In genomic region chr3:7263347-7264195, GRCh38 we compare ENCODE assay signal across 17 cellular contexts.
A peak's percentile ranks its signal among the peaks of the same experiment; 100 is the strongest.
DNase-seq lines count a peak whose midpoint lies in the region; ATAC-seq, FAIRE-seq and TF ChIP-seq lines count a peak whose summit lies in the region.
"Had no signal": no experiment of that assay in that cellular context is flagged by ENCODE, and none has a peak within 500 bp of the region (broad histone marks: within the 10 kb centered on the region; RNA-seq: fewer than 3 reads in every experiment).

No MANE protein-coding gene starts in this region.

- POLR2A ChIA-PET in H1 (lab: Charles Lee; ENCODE audit: partially characterized antibody): no interaction called here
- POLR2A ChIA-PET in activated CD4-positive, alpha-beta memory T cell treated with anti-CD3 and anti-CD28 coated beads, Interleukin-2, amount 10 ng/mL, durations not matched to agents 7 days and 5 days (lab: Charles Lee): no interaction called here

- TF ChIP-seq POLR2A in H1 (IDR thresholded peaks at IDR 0.05; ENCODE audit: control extremely low read depth in 1 of 2, low read depth in 2 of 2, low read length in 2 of 2): no peak

- no peaks in the 10 kb centered on the region for H3K79me2 ChIP-seq in H1 (ENCODE audit: control insufficient read depth in 1 of 2, insufficient read depth in 2 of 2, low read length in 2 of 2)

- H3K4me3 ChIP-seq in right atrium auricular region: no peak overlapping the region
- no peak overlapping the region for H3K4me3 ChIP-seq in H1 (ENCODE audit: extremely low read depth in 1 of 4, insufficient read depth in 2 of 4, low read depth in 3 of 4, low read length in 4 of 4)
- H3K4me3 ChIP-seq: GM12878, HAP-1 had no signal

- no peak overlapping the region for H3K9ac ChIP-seq in H1 (replicated peaks in 1 of 4; ENCODE audit: extremely low read depth in 1 of 4, low read depth in 3 of 4, low read length in 3 of 4)

- H3K27ac Mint-ChIP-seq in activated CD4-positive, alpha-beta memory T cell treated with anti-CD3 and anti-CD28 coated beads, Interleukin-2, amount 10 ng/mL, durations not matched to agents 7 days and 5 days: no peak overlapping the region
- H3K27ac Mint-ChIP-seq in activated T-helper 17 cell treated with anti-CD3 and anti-CD28 coated beads, Interleukin-2, amount 50 U/mL, for 72 hours: no peak overlapping the region
- H3K27ac Mint-ChIP-seq: CD4-positive, CD25-positive, alpha-beta regulatory T cell; CD8-positive, alpha-beta memory T cell had no signal

- H3K4me1 ChIP-seq in right atrium auricular region (peaks cover 0 to 3% of the 10 kb centered on the region in 2 donors), H1 (replicated peaks in 1 of 4; ENCODE audit: control insufficient read depth in 3 of 4, insufficient read depth in 4 of 4, low read length in 3 of 4) (no peaks in the 10 kb centered on the region)
- H3K4me1 ChIP-seq: BE2C, HAP-1 had no signal

- no peak for TF ChIP-seq RAD21 in H1 (IDR thresholded peaks at IDR 0.05 in 1 of 2, conservative IDR thresholded peaks at IDR 0.05 in 1 of 2; ENCODE audit: low read depth in 2 of 2, low read length in 2 of 2)

- H3K4me3 Mint-ChIP-seq in activated CD4-positive, alpha-beta memory T cell treated with anti-CD3 and anti-CD28 coated beads, Interleukin-2, amount 10 ng/mL, durations not matched to agents 7 days and 5 days: no peak overlapping the region
- no peak overlapping the region for H3K4me3 Mint-ChIP-seq in activated T-helper 17 cell treated with anti-CD3 and anti-CD28 coated beads, Interleukin-2, amount 50 U/mL, for 72 hours
- H3K4me3 Mint-ChIP-seq: CD4-positive, CD25-positive, alpha-beta regulatory T cell; CD8-positive, alpha-beta memory T cell had no signal

- ATAC-seq in left cardiac atrium: peak; percentile 51 to 60
- ATAC-seq in sciatic nerve: peak; percentile 24
- no peak for ATAC-seq in activated T-helper 17 cell treated with anti-CD3 and anti-CD28 coated beads, Interleukin-2, amount 50 U/mL, for 72 hours (replicated peaks)
- ATAC-seq: GM12878 had no signal

- 97% methylated on average over 13 of the region's 13 CpGs; no CpG with 5 or more reads in 1 of the 2 experiments for WGBS in H1 (ENCODE audit: extremely low coverage in 1 of 2, insufficient coverage in 1 of 2, insufficient read length in 1 of 2, insufficient replicate concordance in 2 of 2, low coverage in 1 of 2, low lambda C conversion rate in 2 of 2, missing lambda C conversion rate in 1 of 2), 2 experiments

- no peaks in the 10 kb centered on the region for H3K27me3 Mint-ChIP-seq in activated CD4-positive, alpha-beta memory T cell treated with anti-CD3 and anti-CD28 coated beads, Interleukin-2, amount 10 ng/mL, durations not matched to agents 7 days and 5 days
- peaks cover 3% of the 10 kb centered on the region for H3K27me3 Mint-ChIP-seq in activated T-helper 17 cell treated with anti-CD3 and anti-CD28 coated beads, Interleukin-2, amount 50 U/mL, for 72 hours
- H3K27me3 Mint-ChIP-seq: CD4-positive, CD25-positive, alpha-beta regulatory T cell; CD8-positive, alpha-beta memory T cell had no signal

- no peak for TF ChIP-seq CTCF in right atrium auricular region (IDR thresholded peaks at IDR 0.05)
- no peak for TF ChIP-seq CTCF in H1 (IDR thresholded peaks at IDR 0.05; ENCODE audit: control extremely low read depth in 1 of 3, insufficient read depth in 1 of 3, low read depth in 1 of 3, low read length in 3 of 3)

- peak overlapping the region; percentile 85 for H4K8ac ChIP-seq in H1 (ENCODE audit: extremely low read depth, insufficient read depth, low read length)

- no peak overlapping the region for H3K18ac ChIP-seq in H1 (ENCODE audit: extremely low read depth, low read length)

- no peaks in the 10 kb centered on the region for H3K79me1 ChIP-seq in H1 (ENCODE audit: low read depth, low read length)

- H2BK20ac ChIP-seq in H1 (ENCODE audit: low read length): no peak overlapping the region

- H4K20me1 ChIP-seq in H1 (replicated peaks in 1 of 2; ENCODE audit: control insufficient read depth in 1 of 2, insufficient read depth in 2 of 2, low read length in 2 of 2): no peaks in the 10 kb centered on the region

- H2BK5ac ChIP-seq in H1 (ENCODE audit: low read depth, low read length): no peak overlapping the region

- no peak overlapping the region for H4K5ac ChIP-seq in H1 (ENCODE audit: insufficient read length, low read depth, low read length)

- FAIRE-seq in H1 (lab: Jason Lieb, UNC): no peak
- FAIRE-seq: GM12878 had no signal

- DNase-seq in left cardiac atrium (no peak), right atrium auricular region (ENCODE audit: low spot score) (no peak), H1 (ENCODE audit: low read depth in 1 of 2, low spot score in 2 of 2) (no peak), left kidney (ENCODE audit: low read depth, low spot score) (peak; percentile 2), sciatic nerve (ENCODE audit: low spot score) (no peak)
- DNase-seq in activated CD4-positive, alpha-beta memory T cell treated with anti-CD3 and anti-CD28 coated beads, Interleukin-2, amount 10 ng/mL, durations not matched to agents 7 days and 5 days: no peak
- DNase-seq: BE2C; CD4-positive, CD25-positive, alpha-beta regulatory T cell; CD8-positive, alpha-beta memory T cell; COR-L47; DMS 273 treated with DMSO at 0.1 percent for 48 hours; DMS53; DND-41; EL had no signal

- no peak overlapping the region for H2BK120ac ChIP-seq in H1 (replicated peaks; ENCODE audit: low read depth, low read length)

- H3K27ac ChIP-seq in right atrium auricular region (no peak overlapping the region), H1 (ENCODE audit: low read depth, low read length) (no peak overlapping the region)

- no peak for TF ChIP-seq EP300 in H1 (IDR thresholded peaks at IDR 0.05; ENCODE audit: borderline replicate concordance in 1 of 2, low read depth in 2 of 2, low read length in 2 of 2)

- H2BK12ac ChIP-seq in H1 (ENCODE audit: low read depth, low read length): no peak overlapping the region

- H3K23ac ChIP-seq in H1 (ENCODE audit: insufficient read length): no peak overlapping the region

- H3K36me3 Mint-ChIP-seq in activated CD4-positive, alpha-beta memory T cell treated with anti-CD3 and anti-CD28 coated beads, Interleukin-2, amount 10 ng/mL, durations not matched to agents 7 days and 5 days (ENCODE audit: low read depth): no peaks in the 10 kb centered on the region
- H3K36me3 Mint-ChIP-seq in activated T-helper 17 cell treated with anti-CD3 and anti-CD28 coated beads, Interleukin-2, amount 50 U/mL, for 72 hours (ENCODE audit: low read depth): no peaks in the 10 kb centered on the region
- H3K36me3 Mint-ChIP-seq: CD4-positive, CD25-positive, alpha-beta regulatory T cell; CD8-positive, alpha-beta memory T cell had no signal

- H3K23me2 ChIP-seq in H1 (ENCODE audit: low read depth, low read length): no peaks in the 10 kb centered on the region

- no peak overlapping the region for H3K4me2 ChIP-seq in H1 (ENCODE audit: insufficient read depth in 1 of 2, low read depth in 2 of 2, low read length in 2 of 2)

- H2AFZ ChIP-seq in H1 (ENCODE audit: low read length): no peak overlapping the region

- no peak overlapping the region for H3K4ac ChIP-seq in H1 (replicated peaks; ENCODE audit: insufficient read length, low read depth, low read length)

- H2AK5ac ChIP-seq in H1 (ENCODE audit: low read depth, low read length): no peak overlapping the region

- H3K27me3 ChIP-seq in right atrium auricular region (no peaks in the 10 kb centered on the region), H1 (replicated peaks in 1 of 4; ENCODE audit: control insufficient read depth in 3 of 4, extremely low read depth in 1 of 4, insufficient read depth in 3 of 4, low read length in 3 of 4) (no peaks in the 10 kb centered on the region)
- H3K27me3 ChIP-seq: BE2C had no signal

- H3K14ac ChIP-seq in H1 (ENCODE audit: insufficient read length): no peak overlapping the region

- no peak overlapping the region for H4K91ac ChIP-seq in H1 (replicated peaks; ENCODE audit: insufficient read length, low read length)

- no peak overlapping the region for H3K56ac ChIP-seq in H1 (replicated peaks; ENCODE audit: insufficient read length, low read depth, low read length)

- H2BK15ac ChIP-seq in H1 (ENCODE audit: low read length): no peak overlapping the region

- CTCF ChIA-PET in H1 (lab: Charles Lee; ENCODE audit: partially characterized antibody): interaction anchor here (0.7 kb wide), 1 partner anchor 1039 kb away, joined by 3 read pairs; no protein-coding TSS in a partner anchor
- CTCF ChIA-PET in activated CD4-positive, alpha-beta memory T cell treated with anti-CD3 and anti-CD28 coated beads, Interleukin-2, amount 10 ng/mL, durations not matched to agents 7 days and 5 days (lab: Charles Lee): no interaction called here

- no peaks in the 10 kb centered on the region for H3K9me3 ChIP-seq in right atrium auricular region
- peaks cover 0 to 13% of the 10 kb centered on the region in 2 experiments; a peak in 2 of 4 replicates for H3K9me3 ChIP-seq in H1 (ENCODE audit: insufficient read depth in 2 of 2, low read depth in 1 of 2, low read length in 1 of 2)
- H3K9me3 ChIP-seq: BE2C, HAP-1 had no signal

- intact Hi-C loops in left cardiac atrium (cut with DNase I): no loop called here
- intact Hi-C loops in sciatic nerve (cut with DNase I): no loop called here

- no peaks in the 10 kb centered on the region for H3K4me1 Mint-ChIP-seq in activated CD4-positive, alpha-beta memory T cell treated with anti-CD3 and anti-CD28 coated beads, Interleukin-2, amount 10 ng/mL, durations not matched to agents 7 days and 5 days
- no peaks in the 10 kb centered on the region for H3K4me1 Mint-ChIP-seq in activated T-helper 17 cell treated with anti-CD3 and anti-CD28 coated beads, Interleukin-2, amount 50 U/mL, for 72 hours
- H3K4me1 Mint-ChIP-seq: CD4-positive, CD25-positive, alpha-beta regulatory T cell; CD8-positive, alpha-beta memory T cell had no signal

- H3K9me3 Mint-ChIP-seq in activated CD4-positive, alpha-beta memory T cell treated with anti-CD3 and anti-CD28 coated beads, Interleukin-2, amount 10 ng/mL, durations not matched to agents 7 days and 5 days: peaks cover 10% of the 10 kb centered on the region
- H3K9me3 Mint-ChIP-seq in activated T-helper 17 cell treated with anti-CD3 and anti-CD28 coated beads, Interleukin-2, amount 50 U/mL, for 72 hours: peaks cover 11% of the 10 kb centered on the region

- H3K36me3 ChIP-seq in right atrium auricular region (no peaks in the 10 kb centered on the region), H1 (ENCODE audit: control insufficient read depth in 2 of 4, insufficient read depth in 4 of 4, low read length in 3 of 4) (no peaks in the 10 kb centered on the region)
- H3K36me3 ChIP-seq: BE2C, HAP-1 had no signal

TF ChIP-seq in H1, 55 proteins besides CTCF, POLR2A, EP300 and RAD21:
- TF ChIP-seq TEAD4 (IDR thresholded peaks at IDR 0.05; ENCODE audit: low read depth, low read length) (no peak), PHF8 (conservative IDR thresholded peaks at IDR 0.05; ENCODE audit: low read depth, low read length) (no peak), TCF12 (IDR thresholded peaks at IDR 0.05; ENCODE audit: low read depth, low read length) (no peak), CHD2 (IDR thresholded peaks at IDR 0.05; ENCODE audit: low read length) (no peak), SAP30 (IDR thresholded peaks at IDR 0.05; ENCODE audit: insufficient read depth, insufficient replicate concordance, low read length) (no peak), SIX5 (IDR thresholded peaks at IDR 0.05; ENCODE audit: low read depth, low read length) (no peak), SUZ12 (IDR thresholded peaks at IDR 0.05; ENCODE audit: low read length) (no peak), SP1 (IDR thresholded peaks at IDR 0.05; ENCODE audit: low read depth, low read length) (no peak)
